8 cellular contexts compared by ENCODE assay signal in the genomic region with DNA sequence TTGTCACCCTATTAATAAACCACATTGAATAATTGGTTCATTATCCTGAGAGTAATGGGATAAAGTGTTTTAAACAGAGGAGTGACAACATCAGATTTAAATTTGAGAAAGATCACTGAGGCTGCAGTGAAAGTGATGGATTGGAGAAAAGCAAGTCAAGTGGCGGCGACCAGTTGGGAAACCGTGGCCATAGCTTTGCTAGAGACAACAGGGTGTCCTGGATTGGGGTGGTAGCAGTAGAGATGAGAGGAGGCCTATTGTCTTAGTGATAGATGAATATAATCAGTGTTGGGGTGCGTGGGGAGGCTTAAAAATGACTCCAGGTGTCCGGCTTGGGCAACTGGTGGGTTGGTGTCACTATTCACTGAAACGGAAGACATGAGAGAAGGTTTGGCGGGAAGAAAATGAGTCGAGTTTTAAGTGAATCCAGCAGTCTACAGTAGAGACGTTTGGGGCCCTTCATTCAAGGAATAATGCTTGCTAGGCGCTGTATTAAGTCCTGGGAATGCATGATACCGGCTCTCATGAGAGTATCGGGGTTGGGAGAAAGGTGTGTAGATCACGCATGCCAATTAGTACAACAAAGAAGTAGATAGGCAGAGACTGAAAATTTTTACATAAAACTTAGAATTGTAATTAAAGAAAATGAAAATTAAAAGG. TPM values are rescaled to one million over a fixed set of nuclear protein-coding genes. Genes with fewer than 3 reads are reported as not detected.
A peak's percentile ranks its signal among the peaks of the same experiment; 100 is the strongest.
DNase-seq lines count a peak whose midpoint lies in the region; ATAC-seq and TF ChIP-seq lines count a peak whose summit lies in the region.

No MANE protein-coding gene starts in this region.

- CTCF ChIA-PET in CD8-positive, alpha-beta T cell (lab: Charles Lee) = interaction anchor here (1.1 kb wide), 1 partner anchor 112 kb away, joined by 3 read pairs; no protein-coding TSS in a partner anchor

- peak overlapping the region; percentile 93 for H3K27ac Mint-ChIP-seq in CD8-positive, alpha-beta T cell

- TF ChIP-seq CTCF in CD8-positive, alpha-beta T cell (IDR thresholded peaks at IDR 0.05) = no peak
- TF ChIP-seq CTCF in MM.1S (IDR thresholded peaks at IDR 0.05; ENCODE audit: low read length) = no peak

- H4K20me1 ChIP-seq in MM.1S (ENCODE audit: insufficient read depth, low read length) = no peaks in the 10 kb centered on the region

- peaks cover 19% of the 10 kb centered on the region for H3K4me1 Mint-ChIP-seq in CD8-positive, alpha-beta T cell (ENCODE audit: low read depth)

- no peaks in the 10 kb centered on the region for H3K9me3 ChIP-seq in CD8-positive, alpha-beta T cell (ENCODE audit: low read length)
- H3K9me3 ChIP-seq in MM.1S (replicated peaks; ENCODE audit: insufficient read depth, low read length) (no peaks in the 10 kb centered on the region), muscle layer of colon (ENCODE audit: low read length) (no peaks in the 10 kb centered on the region)

- peak overlapping the region; percentile 62 for H3K4me2 ChIP-seq in MM.1S (ENCODE audit: low read depth, low read length)

- H3K4me1 ChIP-seq in CD8-positive, alpha-beta T cell (ENCODE audit: insufficient read depth, low read length) = peaks cover 9% of the 10 kb centered on the region
- H3K4me1 ChIP-seq in MM.1S (ENCODE audit: low read length) (peaks cover 9% of the 10 kb centered on the region), muscle layer of colon (ENCODE audit: insufficient read depth, low read length) (peaks cover 9% of the 10 kb centered on the region)

- H3K79me2 ChIP-seq in MM.1S (ENCODE audit: low read length) = peaks cover 26% of the 10 kb centered on the region

- H3K9me2 ChIP-seq in MM.1S (replicated peaks; ENCODE audit: insufficient read depth, low read length) = no peaks in the 10 kb centered on the region

- no peak for ATAC-seq in CD8-positive, alpha-beta T cell
- ATAC-seq in GM21381 (IDR thresholded peaks at IDR 0.05; ENCODE audit: unreplicated experiment) = no peak

- H3K4me3 Mint-ChIP-seq in CD8-positive, alpha-beta T cell = peak overlapping the region; percentile 98

- no peaks in the 10 kb centered on the region for H3K36me3 ChIP-seq in CD8-positive, alpha-beta T cell (ENCODE audit: insufficient read depth, low read length)
- H3K36me3 ChIP-seq in MM.1S (replicated peaks; ENCODE audit: insufficient read depth, low read length) (no peaks in the 10 kb centered on the region; the same call in 1 of the 2 replicates), muscle layer of colon (ENCODE audit: insufficient read depth, low read length) (peaks cover 15% of the 10 kb centered on the region)

- H3F3A ChIP-seq in MM.1S (ENCODE audit: insufficient read depth, low read length) = 0 out of 2 replicates have a peak, but pooled peaks cover 2% of the 10 kb centered on the region

- H3K9me3 Mint-ChIP-seq in CD8-positive, alpha-beta T cell = no peaks in the 10 kb centered on the region

- H3K27me3 ChIP-seq in CD8-positive, alpha-beta T cell (ENCODE audit: insufficient read depth, low read length) = no peaks in the 10 kb centered on the region
- H3K27me3 ChIP-seq in MM.1S (replicated peaks; ENCODE audit: insufficient read depth, low read length) (no peaks in the 10 kb centered on the region), muscle layer of colon (ENCODE audit: control insufficient read depth in 1 of 2, insufficient read depth in 2 of 2, low read length in 2 of 2) (no peaks in the 10 kb centered on the region)

- H3K27ac ChIP-seq in CD8-positive, alpha-beta T cell (ENCODE audit: low read depth, low read length) = peak overlapping the region; percentile 42
- H3K27ac ChIP-seq in MM.1S (ENCODE audit: low read length) (peak overlapping the region; percentile 48; the same call in 1 of the 2 replicates), muscle layer of colon (ENCODE audit: low read depth, low read length) (no peak overlapping the region)

- peak overlapping the region; percentile 94 for H2AFZ ChIP-seq in MM.1S (ENCODE audit: low read length)

- POLR2A ChIA-PET in CD8-positive, alpha-beta T cell (lab: Charles Lee) = interaction anchor here (1.0 to 1.7 kb wide), 3 partner anchors 63 to 127 kb away, joined by 3 to 6 read pairs (median 4); partner anchors contain the start of genes GLT8D1 and STIMATE

- peaks cover 38% of the 10 kb centered on the region for H3K36me3 Mint-ChIP-seq in CD8-positive, alpha-beta T cell

- peak overlapping the region; percentile 72 for H3K9ac ChIP-seq in MM.1S (ENCODE audit: low read length)
- H3K9ac ChIP-seq in muscle layer of colon (ENCODE audit: low read length) = peak overlapping the region; percentile 19

- no peak for DNase-seq in CD8-positive, alpha-beta T cell
- DNase-seq in MM.1S (peak; percentile 20), cerebellar cortex (ENCODE audit: low spot score) (peak; percentile 15), glomerular visceral epithelial cell (ENCODE audit: extremely low spot score) (no peak), T-helper 9 cell (no peak), NCI-H1930 (lab: John Stamatoyannopoulos, UW) (no peak)

- intact Hi-C loops in CD8-positive, alpha-beta T cell (cut with DNase I, micrococcal nuclease) = loop anchor here (1.0 to 10.0 kb wide), 5 partner anchors 63 to 302 kb away; partner anchors contain the start of genes SPCS1 (in 2 of the 2), GNL3 (in 1 of the 2) and STIMATE (in 1 of the 2)

- no peaks in the 10 kb centered on the region for H3K27me3 Mint-ChIP-seq in CD8-positive, alpha-beta T cell (ENCODE audit: low read depth)

- H3K4me3 ChIP-seq in CD8-positive, alpha-beta T cell (ENCODE audit: low read depth, low read length) = peak overlapping the region; percentile 60
- H3K4me3 ChIP-seq in MM.1S (ENCODE audit: low read length) (peak overlapping the region; percentile 81), muscle layer of colon (ENCODE audit: low read depth in 1 of 2, low read length in 2 of 2) (peak overlapping the region; percentile 77 to 93)

RNA-seq across cellular contexts. Expression of gene NEK4, which starts 0.8 kb away (rescaled TPM):
- total RNA-seq in CD8-positive, alpha-beta T cell = 1 to 10 TPM; 5.1 to 5.6 TPM

RNA-seq across cellular contexts. Expression of gene ITIH1, which starts 7.5 kb away (rescaled TPM):
- not detected for total RNA-seq in CD8-positive, alpha-beta T cell

RNA-seq across cellular contexts. Expression of gene ITIH3, which starts 24.7 kb away (rescaled TPM):
- total RNA-seq in CD8-positive, alpha-beta T cell = not detected

Comparison
In these comparisons a context has a peak if more than half of its experiments do, and no peak if none do; other contexts are left out.
1. DNase-seq: peak in MM.1S (single experiment) and cerebellar cortex (single experiment); none in CD8-positive, alpha-beta T cell (0 of 7), glomerular visceral epithelial cell (single experiment), T-helper 9 cell (single experiment) and NCI-H1930 (0 of 2).
2. Peak in every context shown above with its lines, with median percentiles within 50 percentile points of each other: H3K4me3 ChIP-seq.